8 cellular contexts compared by ENCODE assay signal in the genomic region with DNA sequence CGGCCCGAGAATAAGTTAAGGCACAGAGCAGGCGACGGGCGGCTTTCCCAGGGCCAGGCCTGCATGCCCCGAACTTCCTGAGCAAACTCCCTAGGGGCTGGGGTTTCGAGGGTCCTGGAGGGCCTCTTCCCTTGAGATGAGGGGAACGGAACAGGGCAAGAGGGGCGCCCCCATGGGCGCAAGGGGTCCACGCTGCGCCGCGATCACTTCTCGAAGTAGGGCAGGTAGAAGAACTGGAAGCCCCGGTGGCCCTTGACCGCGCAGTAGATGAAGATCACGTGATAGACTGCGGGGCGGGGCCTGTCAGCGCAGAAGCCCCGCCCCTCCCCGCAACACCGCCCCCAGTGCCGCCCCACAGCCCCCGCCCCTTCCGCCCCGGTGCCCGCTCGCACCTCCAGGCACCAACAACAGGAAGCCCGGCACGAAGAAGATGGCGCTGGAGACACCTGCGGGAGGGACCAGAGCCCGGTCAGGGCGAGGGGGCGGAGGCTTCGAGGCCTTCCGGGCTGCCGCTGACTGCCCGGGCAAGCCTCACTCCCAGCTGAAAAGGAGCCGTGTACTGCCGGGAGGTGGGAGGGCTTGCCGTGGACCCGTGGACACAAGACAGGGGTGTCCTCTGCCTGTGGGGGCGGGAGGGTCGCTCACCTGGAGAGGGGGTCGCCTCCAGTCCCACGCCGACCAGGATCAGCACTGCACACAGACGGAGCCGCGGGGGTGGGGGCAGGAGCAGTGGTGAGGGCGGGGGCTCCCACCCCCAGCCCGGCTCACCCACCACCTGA. TPM values are rescaled to one million over a fixed set of nuclear protein-coding genes. Genes with fewer than 3 reads are reported as not detected.
DNase-seq lines count a peak whose midpoint lies in the region; ATAC-seq and TF ChIP-seq lines count a peak whose summit lies in the region.

No MANE protein-coding gene starts in this region.

- H3K4me3 Mint-ChIP-seq in nephron = peak overlapping the region; percentile 78 to 81 (median 81)

- H3K27me3 Mint-ChIP-seq in nephron (ENCODE audit: low read depth) = no peaks in the 10 kb centered on the region

- peaks cover 8% of the 10 kb centered on the region for H3K4me1 ChIP-seq in BE2C

- peak; percentile 95 for DNase-seq in BE2C
- peak; percentile 100 for DNase-seq in HuH-7 (ENCODE audit: low spot score)
- peak; percentile 86 to 90 for DNase-seq in activated T-helper 1 cell treated with anti-CD3 and anti-CD28 coated beads, Interleukin-2, amount 50 U/mL, for 16 hours (ENCODE audit: low read depth in 1 of 2, low spot score in 1 of 2)
- peak; percentile 44 for DNase-seq in fibroblast of pulmonary artery (ENCODE audit: low read depth)
- DNase-seq in stimulated activated naive CD4-positive, alpha-beta T cell (lab: John Stamatoyannopoulos, UW) = peak; percentile 86 to 92 (median 90)

- ATAC-seq in GM19397 (IDR thresholded peaks at IDR 0.05; ENCODE audit: unreplicated experiment) = peak; percentile 47

- H3K9me3 Mint-ChIP-seq in nephron = no peaks in the 10 kb centered on the region

- peak overlapping the region; percentile 61 to 88 (median 75) for H3K27ac Mint-ChIP-seq in nephron

- H3K4me3 ChIP-seq in BE2C (ENCODE audit: low read depth, low read length) = peak overlapping the region; percentile 72
- H3K4me3 ChIP-seq in fibroblast of pulmonary artery (replicated peaks; ENCODE audit: low read depth, low read length) = peak overlapping the region; percentile 52

- no peaks in the 10 kb centered on the region for H3K36me3 Mint-ChIP-seq in nephron (ENCODE audit: low read depth)

- no peaks in the 10 kb centered on the region for H3K27me3 ChIP-seq in BE2C

- H3K4me1 Mint-ChIP-seq in nephron = peaks cover 6% of the 10 kb centered on the region

- H3K36me3 ChIP-seq in BE2C = no peaks in the 10 kb centered on the region

- H3K9me3 ChIP-seq in BE2C = no peaks in the 10 kb centered on the region

- TF ChIP-seq CTCF in BE2C (IDR thresholded peaks at IDR 0.05; ENCODE audit: low read depth, low read length) = no peak
- TF ChIP-seq CTCF in fibroblast of pulmonary artery (IDR thresholded peaks at IDR 0.05; ENCODE audit: low read length, missing control alignments) = no peak
- no peak for TF ChIP-seq CTCF in nephron (IDR thresholded peaks at IDR 0.05; ENCODE audit: unreplicated experiment in 3 of 3)

TF ChIP-seq in PFSK-1, 5 proteins besides CTCF, POLR2A, EP300 and RAD21:
- TF ChIP-seq REST (IDR thresholded peaks at IDR 0.05; ENCODE audit: insufficient read depth in 1 of 2, low read depth in 2 of 2, low read length in 2 of 2) (no peak), TAF1 (IDR thresholded peaks at IDR 0.05; ENCODE audit: borderline replicate concordance, insufficient read depth, low read length) (0 out of 2 replicates have a peak, but pooled peaks have one; percentile 36), SIN3A (IDR thresholded peaks at IDR 0.05; ENCODE audit: borderline replicate concordance, insufficient read depth, low read length) (no peak), POLR2AphosphoS5 (IDR thresholded peaks at IDR 0.05; ENCODE audit: low read depth, low read length) (peak; percentile 78), FOXP2 (optimal IDR thresholded peaks at IDR 0.05; ENCODE audit: borderline replicate concordance, extremely low read depth, extremely low read length, insufficient read depth) (no peak)

RNA-seq across cellular contexts. Expression of gene TMEM134, which starts 4.5 kb away (rescaled TPM):
- polyA plus RNA-seq in BE2C (2012; ENCODE audit: insufficient read depth, insufficient read length, low read depth) = 36.5 TPM
- 36.0 TPM for polyA plus RNA-seq in PFSK-1 (2012; ENCODE audit: insufficient read length, low read depth)

RNA-seq across cellular contexts. Expression of gene CABP4, which starts 9.4 kb away (rescaled TPM):
- polyA plus RNA-seq in BE2C (2012; ENCODE audit: insufficient read depth, insufficient read length, low read depth) = 0.59 TPM
- 1.2 TPM for polyA plus RNA-seq in PFSK-1 (2012; ENCODE audit: insufficient read length, low read depth)

RNA-seq across cellular contexts. Expression of gene GPR152, which starts 12.1 kb away (rescaled TPM):
- not detected for polyA plus RNA-seq in BE2C (2012; ENCODE audit: insufficient read depth, insufficient read length, low read depth)
- polyA plus RNA-seq in PFSK-1 (2012; ENCODE audit: insufficient read length, low read depth) = not detected

RNA-seq across cellular contexts. Expression of gene AIP, which starts 18.2 kb away (rescaled TPM):
- 218 TPM for polyA plus RNA-seq in BE2C (2012; ENCODE audit: insufficient read depth, insufficient read length, low read depth)
- polyA plus RNA-seq in PFSK-1 (2012; ENCODE audit: insufficient read length, low read depth) = 144 TPM

RNA-seq across cellular contexts. Expression of gene CORO1B, which starts 21.3 kb away (rescaled TPM):
- polyA plus RNA-seq in BE2C (2012; ENCODE audit: insufficient read depth, insufficient read length, low read depth) = 182 TPM
- polyA plus RNA-seq in PFSK-1 (2012; ENCODE audit: insufficient read length, low read depth) = 247 TPM

Comparison
In these comparisons a context has a peak if more than half of its experiments do, and no peak if none do; other contexts are left out.
1. Peak in every context shown above with its lines: DNase-seq, ATAC-seq and H3K4me3 ChIP-seq.
2. DNase-seq: peak in every context shown above with its lines; median percentile 100 in HuH-7; 95 in BE2C; 90 in stimulated activated naive CD4-positive, alpha-beta T cell; 88 in activated T-helper 1 cell treated with anti-CD3 and anti-CD28 coated beads, Interleukin-2, amount 50 U/mL, for 16 hours; 44 in fibroblast of pulmonary artery.